Comparison of ENCODE assay signal across 1 cellular context in genomic region chr11:12695221-12695794, GRCh38.
TF ChIP-seq lines count a peak whose summit lies in the region.

No MANE protein-coding gene starts in this region.

TF ChIP-seq in WTC11, 78 proteins besides CTCF, POLR2A, EP300 and RAD21:
- TF ChIP-seq CDX4 (CRISPR knock-in tag; IDR thresholded peaks at IDR 0.05; ENCODE audit: borderline replicate concordance) (no peak), HMGXB4 (CRISPR knock-in tag; IDR thresholded peaks at IDR 0.05) (no peak), ZNF263 (CRISPR knock-in tag; IDR thresholded peaks at IDR 0.05; ENCODE audit: low read depth) (no peak), ZNF532 (CRISPR knock-in tag; IDR thresholded peaks at IDR 0.05; ENCODE audit: borderline replicate concordance) (no peak), E2F4 (CRISPR knock-in tag; IDR thresholded peaks at IDR 0.05; ENCODE audit: borderline replicate concordance, low read depth) (no peak), ZBTB43 (CRISPR knock-in tag; IDR thresholded peaks at IDR 0.05) (no peak), SMAD3 (CRISPR knock-in tag; IDR thresholded peaks at IDR 0.05; ENCODE audit: borderline replicate concordance) (no peak), FOXP4 (CRISPR knock-in tag; IDR thresholded peaks at IDR 0.05) (no peak), CREM (CRISPR knock-in tag; IDR thresholded peaks at IDR 0.05) (no peak), TCF7 (CRISPR knock-in tag; IDR thresholded peaks at IDR 0.05; ENCODE audit: low read depth) (no peak), IRF2 (CRISPR knock-in tag; IDR thresholded peaks at IDR 0.05; ENCODE audit: borderline replicate concordance, low read depth) (no peak), ELF4 (CRISPR knock-in tag; IDR thresholded peaks at IDR 0.05; ENCODE audit: low read depth) (no peak), ZNF138 (CRISPR knock-in tag; conservative IDR thresholded peaks at IDR 0.05) (no peak), ZMAT4 (CRISPR knock-in tag; IDR thresholded peaks at IDR 0.05) (no peak), NFATC4 (CRISPR knock-in tag; IDR thresholded peaks at IDR 0.05) (no peak), GRHL2 (CRISPR knock-in tag; IDR thresholded peaks at IDR 0.05; ENCODE audit: insufficient replicate concordance, severe bottlenecking) (no peak)
